Comparison of ENCODE assay signal across 14 cellular contexts in genomic region chr18:48819781-48820482, GRCh38.
DNase-seq lines count a peak whose midpoint lies in the region; ATAC-seq and TF ChIP-seq lines count a peak whose summit lies in the region.
"Had no signal": no experiment of that assay in that cellular context is flagged by ENCODE, and none has a peak within 500 bp of the region (broad histone marks: within the 10 kb centered on the region; RNA-seq: fewer than 3 reads in every experiment).

No MANE protein-coding gene starts in this region.

- no peak for DNase-seq in activated CD8-positive, alpha-beta T cell treated with anti-CD3 and anti-CD28 coated beads for 36 hours
- no peak for DNase-seq in activated CD8-positive, alpha-beta T cell treated with anti-CD3 and anti-CD28 coated beads, Interleukin-2, amount 10 ng/mL, durations not matched to agents 7 days and 5 days
- DNase-seq in adrenal gland (peak in 5 of 7 donors; percentile 2 to 48 (median 13)), left lobe of liver (ENCODE audit: low spot score) (peak; percentile 41), transverse colon (peak; percentile 6), NCI-H524 (lab: John Stamatoyannopoulos, UW) (no peak), prostate gland (ENCODE audit: low spot score) (no peak)
- DNase-seq: Calu3, NCI-H1436, NCI-H69, SHP77 treated with DMSO at 0.1 percent for 48 hours had no signal

- no peak overlapping the region for H3K4me3 Mint-ChIP-seq in activated CD8-positive, alpha-beta T cell treated with anti-CD3 and anti-CD28 coated beads for 36 hours
- H3K4me3 Mint-ChIP-seq in activated CD8-positive, alpha-beta T cell treated with anti-CD3 and anti-CD28 coated beads, Interleukin-2, amount 10 ng/mL, durations not matched to agents 7 days and 5 days = no peak overlapping the region

- H3K27me3 Mint-ChIP-seq in activated CD8-positive, alpha-beta T cell treated with anti-CD3 and anti-CD28 coated beads for 36 hours = no peaks in the 10 kb centered on the region
- H3K27me3 Mint-ChIP-seq in activated CD8-positive, alpha-beta T cell treated with anti-CD3 and anti-CD28 coated beads, Interleukin-2, amount 10 ng/mL, durations not matched to agents 7 days and 5 days (ENCODE audit: low read depth) = no peaks in the 10 kb centered on the region

- CTCF ChIA-PET in activated CD8-positive, alpha-beta T cell treated with anti-CD3 and anti-CD28 coated beads for 36 hours (lab: Charles Lee) = interaction anchor here (1.4 kb wide), 1 partner anchor 35 kb away, joined by 3 read pairs; no protein-coding TSS in a partner anchor
- CTCF ChIA-PET in activated CD8-positive, alpha-beta T cell treated with anti-CD3 and anti-CD28 coated beads, Interleukin-2, amount 10 ng/mL, durations not matched to agents 7 days and 5 days (lab: Charles Lee) = interaction anchor here (1.1 to 1.6 kb wide), 3 partner anchors 10 to 42 kb away, joined by 4 to 5 read pairs (median 5); no protein-coding TSS in a partner anchor

- H3K27me3 ChIP-seq in adrenal gland = no peaks in the 10 kb centered on the region
- no peaks in the 10 kb centered on the region for H3K27me3 ChIP-seq in transverse colon
- no peaks in the 10 kb centered on the region for H3K27me3 ChIP-seq in prostate gland (replicated peaks; ENCODE audit: insufficient read depth)
- H3K27me3 ChIP-seq: body of pancreas had no signal

- no peak for TF ChIP-seq CTCF in activated CD8-positive, alpha-beta T cell treated with anti-CD3 and anti-CD28 coated beads for 36 hours (IDR thresholded peaks at IDR 0.05)
- no peak for TF ChIP-seq CTCF in adrenal gland (IDR thresholded peaks at IDR 0.05)
- no peak for TF ChIP-seq CTCF in transverse colon (IDR thresholded peaks at IDR 0.05)
- no peak for TF ChIP-seq CTCF in prostate gland (IDR thresholded peaks at IDR 0.05)

- in situ Hi-C loops in transverse colon (cut with MboI; ENCODE audit: low pct_ligation_motif_present in 1 of 4, low pct_unique_long_range_greater_than_20kb in 1 of 4, low sequenced_read_pairs in 3 of 4) = no loop called here

- H3K4me3 ChIP-seq in adrenal gland (no peak overlapping the region), transverse colon (no peak overlapping the region), prostate gland (no peak overlapping the region)
- H3K4me3 ChIP-seq: body of pancreas, thoracic aorta had no signal

- no peak for ATAC-seq in activated CD8-positive, alpha-beta T cell treated with anti-CD3 and anti-CD28 coated beads for 36 hours
- no peak for ATAC-seq in activated CD8-positive, alpha-beta T cell treated with anti-CD3 and anti-CD28 coated beads, Interleukin-2, amount 10 ng/mL, durations not matched to agents 7 days and 5 days
- ATAC-seq in left lobe of liver = peak; percentile 3
- ATAC-seq in HG03095 (IDR thresholded peaks at IDR 0.05; ENCODE audit: unreplicated experiment) = no peak
- ATAC-seq: body of pancreas had no signal

- TF ChIP-seq POLR2A in adrenal gland (IDR thresholded peaks at IDR 0.05) (no peak), transverse colon (IDR thresholded peaks at IDR 0.05) (no peak), prostate gland (IDR thresholded peaks at IDR 0.05) (no peak)

- WGBS in adrenal gland, 4 donors = 84 to 93% (median 92%) methylated on average over 8 to 11 of the region's 11 CpGs
- 94 to 100% methylated on average over 5 to 11 of the region's 11 CpGs for WGBS in transverse colon (ENCODE audit: low coverage in 1 of 2), 2 donors
- 92% methylated on average over 11 of the region's 11 CpGs for WGBS in prostate gland

- peak overlapping the region; percentile 66 for H3K27ac Mint-ChIP-seq in activated CD8-positive, alpha-beta T cell treated with anti-CD3 and anti-CD28 coated beads for 36 hours
- no peak overlapping the region for H3K27ac Mint-ChIP-seq in activated CD8-positive, alpha-beta T cell treated with anti-CD3 and anti-CD28 coated beads, Interleukin-2, amount 10 ng/mL, durations not matched to agents 7 days and 5 days

- H3K36me3 ChIP-seq in adrenal gland (replicated peaks in 1 of 2) (peaks cover 0 to 21% of the 10 kb centered on the region in 2 donors), transverse colon (no peaks in the 10 kb centered on the region), prostate gland (no peaks in the 10 kb centered on the region)

- H3K4me1 Mint-ChIP-seq in activated CD8-positive, alpha-beta T cell treated with anti-CD3 and anti-CD28 coated beads for 36 hours (ENCODE audit: low read depth) = peaks cover 35% of the 10 kb centered on the region
- peaks cover 32% of the 10 kb centered on the region for H3K4me1 Mint-ChIP-seq in activated CD8-positive, alpha-beta T cell treated with anti-CD3 and anti-CD28 coated beads, Interleukin-2, amount 10 ng/mL, durations not matched to agents 7 days and 5 days (ENCODE audit: low read depth)

- no peaks in the 10 kb centered on the region for H3K4me1 ChIP-seq in adrenal gland (replicated peaks in 1 of 2)
- H3K4me1 ChIP-seq in transverse colon = peaks cover 0 to 12% (median 10%) of the 10 kb centered on the region in 4 donors
- no peaks in the 10 kb centered on the region for H3K4me1 ChIP-seq in prostate gland (replicated peaks)
- H3K4me1 ChIP-seq: body of pancreas had no signal

- POLR2A ChIA-PET in activated CD8-positive, alpha-beta T cell treated with anti-CD3 and anti-CD28 coated beads for 36 hours (lab: Charles Lee) = interaction anchor here (1.6 to 2.2 kb wide), 3 partner anchors 13 to 18 kb away, joined by 4 to 9 read pairs (median 5); no protein-coding TSS in a partner anchor
- POLR2A ChIA-PET in activated CD8-positive, alpha-beta T cell treated with anti-CD3 and anti-CD28 coated beads, Interleukin-2, amount 10 ng/mL, durations not matched to agents 7 days and 5 days (lab: Charles Lee) = interaction anchor here (0.6 to 1.1 kb wide), 2 partner anchors 19 to 657 kb away, joined by 3 to 4 read pairs; no protein-coding TSS in a partner anchor

- intact Hi-C loops in activated CD8-positive, alpha-beta T cell treated with anti-CD3 and anti-CD28 coated beads for 36 hours (cut with micrococcal nuclease) = no loop called here
- intact Hi-C loops in adrenal gland (cut with DNase I) = no loop called here
- intact Hi-C loops in transverse colon (cut with DNase I; ENCODE audit: low total_unique reads) = no loop called here
- intact Hi-C loops in prostate gland (cut with DNase I) = no loop called here

- H3K9me3 ChIP-seq in adrenal gland (replicated peaks in 1 of 3) = no peaks in the 10 kb centered on the region
- H3K9me3 ChIP-seq in transverse colon = no peaks in the 10 kb centered on the region
- H3K9me3 ChIP-seq in prostate gland = no peaks in the 10 kb centered on the region
- H3K9me3 ChIP-seq: body of pancreas, thoracic aorta had no signal

- H3K27ac ChIP-seq in adrenal gland (no peak overlapping the region), transverse colon (no peak overlapping the region), prostate gland (no peak overlapping the region)
- H3K27ac ChIP-seq: body of pancreas, thoracic aorta had no signal

- H3K36me3 Mint-ChIP-seq in activated CD8-positive, alpha-beta T cell treated with anti-CD3 and anti-CD28 coated beads for 36 hours (ENCODE audit: low read depth) = no peaks in the 10 kb centered on the region
- H3K36me3 Mint-ChIP-seq in activated CD8-positive, alpha-beta T cell treated with anti-CD3 and anti-CD28 coated beads, Interleukin-2, amount 10 ng/mL, durations not matched to agents 7 days and 5 days (ENCODE audit: low read depth) = peaks cover 24% of the 10 kb centered on the region

- H3K9me3 Mint-ChIP-seq in activated CD8-positive, alpha-beta T cell treated with anti-CD3 and anti-CD28 coated beads for 36 hours = no peaks in the 10 kb centered on the region
- H3K9me3 Mint-ChIP-seq in activated CD8-positive, alpha-beta T cell treated with anti-CD3 and anti-CD28 coated beads, Interleukin-2, amount 10 ng/mL, durations not matched to agents 7 days and 5 days (ENCODE audit: insufficient read depth) = no peaks in the 10 kb centered on the region

- TF ChIP-seq EP300 in transverse colon (IDR thresholded peaks at IDR 0.05; ENCODE audit: low read depth) = no peak

Comparison
In these comparisons a context has a peak if more than half of its experiments do, and no peak if none do; other contexts are left out.
1. DNase-seq: peak in adrenal gland (5 of 7), left lobe of liver (single experiment) and transverse colon (single experiment); none in activated CD8-positive, alpha-beta T cell treated with anti-CD3 and anti-CD28 coated beads for 36 hours (single experiment), activated CD8-positive, alpha-beta T cell treated with anti-CD3 and anti-CD28 coated beads, Interleukin-2, amount 10 ng/mL, durations not matched to agents 7 days and 5 days (single experiment), NCI-H524 (0 of 2) and prostate gland (single experiment).